25 cellular contexts compared by ENCODE assay signal in the genomic region with DNA sequence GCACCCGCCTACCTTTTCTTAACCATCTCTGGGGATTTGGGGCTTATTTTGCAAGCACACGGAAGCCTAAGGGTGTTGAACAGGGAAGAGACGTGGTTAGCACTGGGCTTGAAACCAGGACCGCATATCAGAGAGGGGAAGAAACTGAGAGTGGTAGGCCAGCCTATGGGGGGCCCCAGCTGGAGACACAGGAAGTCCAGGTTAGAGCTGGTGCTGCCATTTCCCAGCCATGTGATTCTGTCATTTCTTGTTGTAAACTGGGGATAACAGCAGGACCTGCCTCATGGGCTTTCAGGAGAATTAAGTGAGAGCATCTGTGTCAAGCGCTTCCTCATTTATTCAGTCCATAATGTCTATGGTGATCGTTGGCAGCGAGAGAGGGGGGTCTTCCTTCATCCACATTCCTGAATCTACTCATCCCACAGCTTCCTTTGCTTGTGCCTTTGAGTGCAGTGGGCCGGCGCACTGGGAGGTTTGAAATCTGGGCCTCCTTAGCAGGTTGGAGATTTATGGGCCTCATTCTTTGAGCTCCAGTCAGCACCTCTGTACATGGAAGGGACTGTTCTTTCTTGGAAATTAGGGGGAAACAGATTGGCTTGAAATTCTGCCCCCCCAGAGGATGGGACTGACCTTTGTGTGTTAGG. TPM values are rescaled to one million over a fixed set of nuclear protein-coding genes. Genes with fewer than 3 reads are reported as not detected.
DNase-seq lines count a peak whose midpoint lies in the region; ATAC-seq and TF ChIP-seq lines count a peak whose summit lies in the region.
"Had no signal": no experiment of that assay in that cellular context is flagged by ENCODE, and none has a peak within 500 bp of the region (broad histone marks: within the 10 kb centered on the region; RNA-seq: fewer than 3 reads in every experiment).

No MANE protein-coding gene starts in this region.

- H3K4me3 ChIP-seq in gastroesophageal sphincter (no peak overlapping the region), thoracic aorta (peak overlapping the region; percentile 25), A673 (ENCODE audit: low read depth, low read length, poor library complexity, severe bottlenecking) (no peak overlapping the region), mammary epithelial cell (replicated peaks in 1 of 3; ENCODE audit: insufficient read depth in 1 of 3, low read depth in 2 of 3, low read length in 3 of 3) (no peak overlapping the region)
- H3K4me3 ChIP-seq: cardiac muscle cell had no signal

- TF ChIP-seq EP300 in gastroesophageal sphincter (IDR thresholded peaks at IDR 0.05) = no peak

- H3K79me2 ChIP-seq in mammary epithelial cell (ENCODE audit: insufficient read depth, low read length) = no peaks in the 10 kb centered on the region
- H3K79me2 ChIP-seq: parathyroid adenoma had no signal

- H3K4me1 ChIP-seq in gastroesophageal sphincter (peaks cover 0 to 83% (median 24%) of the 10 kb centered on the region in 3 donors), thoracic aorta (ENCODE audit: control insufficient read depth in 1 of 2, low read depth in 2 of 2) (peaks cover 13 to 55% of the 10 kb centered on the region in 2 donors), A673 (ENCODE audit: insufficient read depth, low read length, poor library complexity, severe bottlenecking) (peaks cover 3% of the 10 kb centered on the region), mammary epithelial cell (ENCODE audit: insufficient read depth, low read length) (no peaks in the 10 kb centered on the region)
- H3K4me1 ChIP-seq: parathyroid adenoma had no signal

- H3K27me3 ChIP-seq in gastroesophageal sphincter (no peaks in the 10 kb centered on the region), thoracic aorta (replicated peaks; ENCODE audit: insufficient read depth) (no peaks in the 10 kb centered on the region), A673 (replicated peaks; ENCODE audit: insufficient read depth, low read depth, low read length, poor library complexity) (peaks cover 5% of the 10 kb centered on the region), mammary epithelial cell (ENCODE audit: insufficient read depth, low read length) (no peaks in the 10 kb centered on the region)

- no peak overlapping the region for H3K4me2 ChIP-seq in mammary epithelial cell (ENCODE audit: insufficient read depth, low read depth, low read length)

- CTCF ChIA-PET in A673 (lab: Charles Lee) = interaction anchor here (0.5 kb wide), 1 partner anchor 86 kb away, joined by 5 read pairs; no protein-coding TSS in a partner anchor
- CTCF ChIA-PET in mammary epithelial cell (lab: Charles Lee; ENCODE audit: low non-redundant PET) = no interaction called here

- intact Hi-C loops in A673 (cut with micrococcal nuclease; ENCODE audit: unreplicated experiment) = no loop called here
- intact Hi-C loops in mammary epithelial cell (cut with micrococcal nuclease) = no loop called here

- ATAC-seq in HG03342 (IDR thresholded peaks at IDR 0.05; ENCODE audit: unreplicated experiment) (peak; percentile 94), gastroesophageal sphincter (no peak), thoracic aorta (ENCODE audit: insufficient number of reproducible peaks, low FRiP score, low read depth) (no peak)
- ATAC-seq: activated CD4-positive, CD25-positive, alpha-beta regulatory T cell treated with anti-CD3 and anti-CD28 coated beads, Interleukin-2, amount 50 U/mL, for 24 hours; activated CD8-positive, alpha-beta T cell treated with anti-CD3 and anti-CD28 coated beads for 36 hours; left lobe of liver; naive thymus-derived CD8-positive, alpha-beta T cell; stimulated activated naive B cell treated with anti-CD40 and anti-IgM and Interleukin-4, amounts not matched to agents 10 μg/mL and 1 μg/mL and 100 μg/mL, for 72 hours had no signal

- no peaks in the 10 kb centered on the region for H4K20me1 ChIP-seq in mammary epithelial cell (ENCODE audit: insufficient read depth, low read length)

- H2AFZ ChIP-seq in mammary epithelial cell (ENCODE audit: low read depth, low read length) = no peak overlapping the region
- H2AFZ ChIP-seq: parathyroid adenoma had no signal

- POLR2A ChIA-PET in A673 (lab: Charles Lee; ENCODE audit: low non-redundant PET) = no interaction called here

- H3K27ac ChIP-seq in gastroesophageal sphincter (peak overlapping the region in 3 of 4 donors; percentile 64 to 74 (median 73)), thoracic aorta (peak overlapping the region; percentile 46 to 51), A673 (ENCODE audit: low read depth, low read length, poor library complexity, severe bottlenecking) (no peak overlapping the region), substantia nigra (ENCODE audit: low read depth, low read length, poor library complexity, severe bottlenecking) (no peak overlapping the region), mammary epithelial cell (ENCODE audit: insufficient read depth, low read depth, low read length) (no peak overlapping the region)
- H3K27ac ChIP-seq: cardiac muscle cell, parathyroid adenoma, RWPE1 had no signal

- H3K36me3 ChIP-seq in gastroesophageal sphincter (peaks cover 0 to 33% of the 10 kb centered on the region in 2 donors), thoracic aorta (peaks cover 4% of the 10 kb centered on the region), A673 (ENCODE audit: insufficient read depth, low read length, poor library complexity, severe bottlenecking) (no peaks in the 10 kb centered on the region), mammary epithelial cell (ENCODE audit: insufficient read depth, low read length) (no peaks in the 10 kb centered on the region)
- H3K36me3 ChIP-seq: cardiac muscle cell had no signal

- no TSS peak for BruUV-seq in A673 (replicated peaks; lab: Mats Ljungman, UMichigan)
- no TSS peak for BruUV-seq in mammary epithelial cell (replicated peaks; lab: Mats Ljungman, UMichigan)

- in situ Hi-C loops in GM13976 (cut with MboI; ENCODE audit: low sequenced_read_pairs, unreplicated experiment) = no loop called here
- in situ Hi-C loops in mammary epithelial cell (cut with MboI; ENCODE audit: low sequenced_read_pairs in 2 of 2) = no loop called here

- H3K9ac ChIP-seq in mammary epithelial cell (ENCODE audit: insufficient read depth, low read length) = no peak overlapping the region
- H3K9ac ChIP-seq: parathyroid adenoma had no signal

- DNase-seq in GM13976 (ENCODE audit: low spot score) (peak; percentile 56), thoracic aorta (ENCODE audit: low spot score) (no peak), A673 (ENCODE audit: low spot score) (no peak), substantia nigra (lab: John Stamatoyannopoulos, UW) (no peak), mammary epithelial cell (no peak)
- DNase-seq: activated CD8-positive, alpha-beta T cell treated with anti-CD3 and anti-CD28 coated beads for 36 hours; anterior cingulate cortex; C1 segment of cervical spinal cord; COR-L47; hypothalamus; IMR-90; NCI-H1048; NCI-H1694 treated with DMSO at 0.1 percent for 48 hours; NCI-H2171; NCI-H510A; stimulated activated naive B cell treated with anti-CD40 and anti-IgM and Interleukin-4, amounts not matched to agents 10 μg/mL and 1 μg/mL and 100 μg/mL, for 72 hours had no signal

- 60 to 74% methylated on average over 5 to 6 of the region's 9 CpGs for whole genome bisulfite sequencing in gastroesophageal sphincter (ENCODE audit: low coverage in 1 of 2), 2 donors
- WGBS in mammary epithelial cell (ENCODE audit: low coverage, missing lambda C conversion rate) = 41% methylated on average over 7 of the region's 9 CpGs

- dilution Hi-C loops in mammary epithelial cell (cut with HindIII; ENCODE audit: low sequenced_read_pairs) = loop anchor here (10.0 kb wide), 1 partner anchor 304 kb away; a partner anchor contains a TSS

- TF ChIP-seq POLR2A in gastroesophageal sphincter (IDR thresholded peaks at IDR 0.05) = peak in 1 of 2 donors; percentile 7

- TF ChIP-seq CTCF in GM13976 (IDR thresholded peaks at IDR 0.05; ENCODE audit: borderline replicate concordance, control extremely low read depth, extremely low read depth, insufficient read depth, missing control alignments) (no peak), gastroesophageal sphincter (IDR thresholded peaks at IDR 0.05) (no peak), thoracic aorta (IDR thresholded peaks at IDR 0.05) (no peak), A673 (conservative IDR thresholded peaks at IDR 0.05; ENCODE audit: low read depth, low read length) (no peak), mammary epithelial cell (conservative IDR thresholded peaks at IDR 0.05 in 1 of 2, IDR thresholded peaks at IDR 0.05 in 1 of 2; ENCODE audit: extremely low read depth in 1 of 2, insufficient read depth in 1 of 2, low read depth in 1 of 2, low read length in 2 of 2) (no peak)

- H3K9me3 ChIP-seq in gastroesophageal sphincter (no peaks in the 10 kb centered on the region), thoracic aorta (no peaks in the 10 kb centered on the region), A673 (ENCODE audit: low read depth, low read length, poor library complexity, severe bottlenecking) (no peaks in the 10 kb centered on the region), mammary epithelial cell (replicated peaks; ENCODE audit: insufficient read depth, low read length) (no peaks in the 10 kb centered on the region)

RNA-seq across cellular contexts. Expression of a gene that starts 20.1 kb away (rescaled TPM):
- total RNA-seq in gastroesophageal sphincter (10 to 100 TPM; 27.7 to 69.2 (median 48.7) TPM), thoracic aorta (10 to 100 TPM; 30.2 to 41.7 TPM), A673 (2021) (0.57 and 1.1 TPM in 2 replicates), mammary epithelial cell (under 1 TPM; under 0.01 to 0.35 TPM)
- 0.19 TPM for polyA plus RNA-seq in mammary epithelial cell
- polyA minus RNA-seq in mammary epithelial cell = not detected
- total RNA-seq: IMR-90 had no signal
- polyA plus RNA-seq: AG04450, IMR-90 had no signal

Comparison
In these comparisons a context has a peak if more than half of its experiments do, and no peak if none do; other contexts are left out.
1. H3K27ac ChIP-seq: peak in gastroesophageal sphincter (3 of 4) and thoracic aorta (2 of 2); none in A673 (single experiment), substantia nigra (single experiment) and mammary epithelial cell (single experiment).
2. RNA of a gene that starts 20.1 kb away (total RNA-seq): 27.7 to 69.2 TPM in gastroesophageal sphincter and 30.2 to 41.7 TPM in thoracic aorta; 0.57 to 1.1 TPM in A673 and under 0.01 to 0.35 TPM in mammary epithelial cell; every median in the first group is over 10 times any median in the second.